In the genomic region with DNA sequence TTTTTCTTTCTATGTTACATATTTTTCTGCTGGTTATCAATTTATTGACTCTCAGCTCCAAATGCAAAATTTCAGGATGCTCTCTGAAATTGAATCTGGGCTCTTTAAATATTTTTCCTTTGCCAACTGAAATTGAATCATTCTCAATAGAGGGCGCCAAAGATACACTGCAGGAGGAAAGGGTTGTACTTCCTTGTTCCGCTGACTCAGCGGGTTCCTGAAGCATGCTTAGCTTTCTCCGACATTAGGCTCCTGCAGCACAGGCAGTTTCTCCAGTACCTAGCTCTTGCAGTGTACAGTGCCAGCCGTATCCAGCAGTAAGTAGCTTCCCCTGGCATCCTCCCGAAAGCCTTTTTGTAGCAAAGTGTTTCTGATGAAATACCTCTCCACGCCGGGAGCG, we compare ENCODE assay signal across 8 cellular contexts. TPM values are rescaled to one million over a fixed set of nuclear protein-coding genes. Genes with fewer than 3 reads are reported as not detected.
DNase-seq lines count a peak whose midpoint lies in the region; TF ChIP-seq lines count a peak whose summit lies in the region.

No MANE protein-coding gene starts in this region.

- intact Hi-C loops in ascending aorta (cut with DNase I) = loop anchor here (10.0 kb wide), 1 partner anchor 974 kb away; no protein-coding TSS in a partner anchor

- DNase-seq in Daoy (ENCODE audit: low read depth) (peak; percentile 60), HEK293T (ENCODE audit: extremely low spot score) (peak; percentile 65), NCI-H2196 treated with DMSO at 0.1 percent for 48 hours (lab: John Stamatoyannopoulos, UW; ENCODE audit: unreplicated experiment) (peak; percentile 18), ascending aorta (ENCODE audit: low spot score in 2 of 2) (no peak), left kidney (ENCODE audit: low read depth, low spot score) (peak; percentile 83), epidermal melanocyte (ENCODE audit: insufficient read length, low spot score) (no peak), dedifferentiated amniotic fluid mesenchymal stem cell (ENCODE audit: extremely low spot score) (no peak)
- DNase-seq in effector memory CD4-positive, alpha-beta T cell = no peak

- no peaks in the 10 kb centered on the region for H3K27me3 ChIP-seq in ascending aorta
- no peaks in the 10 kb centered on the region for H3K27me3 ChIP-seq in effector memory CD4-positive, alpha-beta T cell (replicated peaks; ENCODE audit: control insufficient read depth, insufficient read depth, low read length, poor library complexity, severe bottlenecking)

- CTCF ChIA-PET in HEK293T (lab: Yijun Ruan, JAX) = interaction anchor here (1.1 kb wide), 1 partner anchor 12 kb away, joined by 4 read pairs; no protein-coding TSS in a partner anchor

- no peak overlapping the region for H3K4me3 ChIP-seq in ascending aorta
- no peak overlapping the region for H3K4me3 ChIP-seq in effector memory CD4-positive, alpha-beta T cell (ENCODE audit: insufficient read depth, low read depth, low read length, poor library complexity, severe bottlenecking)

- H3K27ac ChIP-seq in ascending aorta = no peak overlapping the region
- no peak overlapping the region for H3K27ac ChIP-seq in effector memory CD4-positive, alpha-beta T cell (ENCODE audit: insufficient read depth, low read length, poor library complexity, severe bottlenecking)

- POLR2A ChIA-PET in HEK293T (lab: Yijun Ruan, JAX) = no interaction called here

- no peaks in the 10 kb centered on the region for H3K4me1 ChIP-seq in ascending aorta
- no peaks in the 10 kb centered on the region for H3K4me1 ChIP-seq in effector memory CD4-positive, alpha-beta T cell (ENCODE audit: control insufficient read depth, insufficient read depth, low read length, poor library complexity, severe bottlenecking)

- no peaks in the 10 kb centered on the region for H3K9me3 ChIP-seq in ascending aorta
- H3K9me3 ChIP-seq in effector memory CD4-positive, alpha-beta T cell (ENCODE audit: control insufficient read depth, low read length) = no peaks in the 10 kb centered on the region

- no peaks in the 10 kb centered on the region for H3K36me3 ChIP-seq in ascending aorta
- H3K36me3 ChIP-seq in effector memory CD4-positive, alpha-beta T cell (ENCODE audit: control insufficient read depth, insufficient read depth, low read length) = no peaks in the 10 kb centered on the region

- peak; percentile 28 to 60 (median 50) for TF ChIP-seq CTCF in ascending aorta (IDR thresholded peaks at IDR 0.05)

TF ChIP-seq in HEK293T, 16 proteins besides CTCF, POLR2A, EP300 and RAD21:
- TF ChIP-seq LEF1 (IDR thresholded peaks at IDR 0.05; ENCODE audit: borderline replicate concordance) = no peak
- peak; percentile 73 for TF ChIP-seq L3MBTL2 (conservative IDR thresholded peaks at IDR 0.05)
TF ChIP-seq in HEK293T: peak in this region for 1.

RNA-seq across cellular contexts. Expression of a gene that starts 28.8 kb away (rescaled TPM):
- 0.06 and 0.17 TPM in 2 replicates for total RNA-seq in Daoy (2014; rRNA removed; shearing (Covaris generic))
- not detected for total RNA-seq in ascending aorta

Comparison
In these comparisons a context has a peak if more than half of its experiments do, and no peak if none do; other contexts are left out.
1. DNase-seq: peak in Daoy (single experiment), HEK293T (single experiment), NCI-H2196 treated with DMSO at 0.1 percent for 48 hours (single experiment) and left kidney (single experiment); none in ascending aorta (0 of 2), epidermal melanocyte (single experiment), effector memory CD4-positive, alpha-beta T cell (0 of 3) and dedifferentiated amniotic fluid mesenchymal stem cell (single experiment).